ENCODE assay signal across 19 cellular contexts in genomic region chr4:106033469-106033868, GRCh38.
DNase-seq lines count a peak whose midpoint lies in the region; ATAC-seq and TF ChIP-seq lines count a peak whose summit lies in the region.
"Had no signal": no experiment of that assay in that cellular context is flagged by ENCODE, and none has a peak within 500 bp of the region (broad histone marks: within the 10 kb centered on the region; RNA-seq: fewer than 3 reads in every experiment).

No MANE protein-coding gene starts in this region.

- ATAC-seq in left colon, result no peak
- ATAC-seq: PC-3 had no signal

- H3K4me3 ChIP-seq in AG10803 (ENCODE audit: low read length) (no peak overlapping the region), SJCRH30 (no peak overlapping the region), hepatocyte (no peak overlapping the region), smooth muscle cell (no peak overlapping the region), uterus (no peak overlapping the region)

- H3K36me3 ChIP-seq in SJCRH30 (no peaks in the 10 kb centered on the region), hepatocyte (replicated peaks; ENCODE audit: insufficient read depth, low read depth) (no peaks in the 10 kb centered on the region), smooth muscle cell (ENCODE audit: low read depth) (no peaks in the 10 kb centered on the region), uterus (no peaks in the 10 kb centered on the region)

- H3K79me2 ChIP-seq in hepatocyte, result no peaks in the 10 kb centered on the region
- no peaks in the 10 kb centered on the region for H3K79me2 ChIP-seq in smooth muscle cell (ENCODE audit: low read depth)

- H3K9me3 ChIP-seq in SJCRH30 (replicated peaks), result 0 out of 2 replicates have a peak, but pooled peaks cover 3% of the 10 kb centered on the region
- H3K9me3 ChIP-seq in hepatocyte (ENCODE audit: low read depth), result no peaks in the 10 kb centered on the region
- H3K9me3 ChIP-seq in smooth muscle cell (replicated peaks; ENCODE audit: low read depth), result no peaks in the 10 kb centered on the region
- peaks cover 0 to 3% of the 10 kb centered on the region in 2 donors for H3K9me3 ChIP-seq in uterus

- H3K4me2 ChIP-seq in hepatocyte, result no peak overlapping the region
- H3K4me2 ChIP-seq in smooth muscle cell, result peak overlapping the region; percentile 13

- TF ChIP-seq CTCF in AG10803 (conservative IDR thresholded peaks at IDR 0.05; ENCODE audit: low read length) (no peak), hepatocyte (IDR thresholded peaks at IDR 0.05; ENCODE audit: poor library complexity) (no peak), smooth muscle cell (IDR thresholded peaks at IDR 0.05; ENCODE audit: borderline replicate concordance, insufficient read depth, poor library complexity, severe bottlenecking) (no peak), uterus (IDR thresholded peaks at IDR 0.05) (no peak)

- H3K9me2 ChIP-seq in hepatocyte (replicated peaks; ENCODE audit: insufficient read depth), result no peaks in the 10 kb centered on the region

- peaks cover 11% of the 10 kb centered on the region for H3F3A ChIP-seq in smooth muscle cell (ENCODE audit: low read depth)

- no peak for TF ChIP-seq POLR2A in uterus (IDR thresholded peaks at IDR 0.05)

- peaks cover 33% of the 10 kb centered on the region for H3K4me1 ChIP-seq in SJCRH30
- H3K4me1 ChIP-seq in hepatocyte (ENCODE audit: insufficient read depth), result peaks cover 16% of the 10 kb centered on the region
- H3K4me1 ChIP-seq in smooth muscle cell (ENCODE audit: low read depth), result peaks cover 5% of the 10 kb centered on the region
- H3K4me1 ChIP-seq in uterus, result no peaks in the 10 kb centered on the region

- intact Hi-C loops in uterus (cut with DNase I; ENCODE audit: low total_unique reads) (no loop called here), left colon (cut with DNase I, micrococcal nuclease) (no loop called here)

- H4K20me1 ChIP-seq in hepatocyte (ENCODE audit: insufficient read depth, poor library complexity, severe bottlenecking) (no peaks in the 10 kb centered on the region), smooth muscle cell (ENCODE audit: low read depth) (no peaks in the 10 kb centered on the region)

- H2AFZ ChIP-seq in hepatocyte (no peak overlapping the region), smooth muscle cell (ENCODE audit: low read depth) (no peak overlapping the region)

- DNase-seq in AG10803 (ENCODE audit: low read depth) (peak; percentile 23), SJCRH30 (no peak), hepatocyte (ENCODE audit: low spot score) (no peak), smooth muscle cell (lab: John Stamatoyannopoulos, UW; ENCODE audit: unreplicated experiment) (no peak), uterus (no peak), kidney glomerular epithelial cell (lab: John Stamatoyannopoulos, UW) (no peak), left colon (no peak)
- DNase-seq: AML-193; CD4-positive, alpha-beta memory T cell; COR-L47; KBM-7; MV-4-11; NCI-H1105; NCI-H1436 treated with DMSO at 0.1 percent for 48 hours; NCI-H187 treated with DMSO at 0.1 percent for 48 hours; NCI-H526; NK-92 treated with Interleukin-12 subunit alpha and Interleukin-12 subunit beta, amount 100 ng/mL, for 24 hours; PC-3; SHP77 had no signal

- H3K27ac ChIP-seq in SJCRH30 (peak overlapping the region; percentile 60), hepatocyte (peak overlapping the region; percentile 26), smooth muscle cell (ENCODE audit: low read depth) (peak overlapping the region; percentile 67), uterus (no peak overlapping the region)

- no peak overlapping the region for H3K9ac ChIP-seq in smooth muscle cell (ENCODE audit: low read depth)

- H3K27me3 ChIP-seq in SJCRH30, result no peaks in the 10 kb centered on the region
- H3K27me3 ChIP-seq in hepatocyte, result no peaks in the 10 kb centered on the region
- no peaks in the 10 kb centered on the region for H3K27me3 ChIP-seq in smooth muscle cell (ENCODE audit: low read depth)
- H3K27me3 ChIP-seq in uterus, result no peaks in the 10 kb centered on the region

Comparison
In these comparisons a context has a peak if more than half of its experiments do, and no peak if none do; other contexts are left out.
1. H3K27ac ChIP-seq: peak in SJCRH30 (single experiment), hepatocyte (single experiment) and smooth muscle cell (single experiment); none in uterus (0 of 2).